ENCODE assay signal across 15 cellular contexts in the genomic region with DNA sequence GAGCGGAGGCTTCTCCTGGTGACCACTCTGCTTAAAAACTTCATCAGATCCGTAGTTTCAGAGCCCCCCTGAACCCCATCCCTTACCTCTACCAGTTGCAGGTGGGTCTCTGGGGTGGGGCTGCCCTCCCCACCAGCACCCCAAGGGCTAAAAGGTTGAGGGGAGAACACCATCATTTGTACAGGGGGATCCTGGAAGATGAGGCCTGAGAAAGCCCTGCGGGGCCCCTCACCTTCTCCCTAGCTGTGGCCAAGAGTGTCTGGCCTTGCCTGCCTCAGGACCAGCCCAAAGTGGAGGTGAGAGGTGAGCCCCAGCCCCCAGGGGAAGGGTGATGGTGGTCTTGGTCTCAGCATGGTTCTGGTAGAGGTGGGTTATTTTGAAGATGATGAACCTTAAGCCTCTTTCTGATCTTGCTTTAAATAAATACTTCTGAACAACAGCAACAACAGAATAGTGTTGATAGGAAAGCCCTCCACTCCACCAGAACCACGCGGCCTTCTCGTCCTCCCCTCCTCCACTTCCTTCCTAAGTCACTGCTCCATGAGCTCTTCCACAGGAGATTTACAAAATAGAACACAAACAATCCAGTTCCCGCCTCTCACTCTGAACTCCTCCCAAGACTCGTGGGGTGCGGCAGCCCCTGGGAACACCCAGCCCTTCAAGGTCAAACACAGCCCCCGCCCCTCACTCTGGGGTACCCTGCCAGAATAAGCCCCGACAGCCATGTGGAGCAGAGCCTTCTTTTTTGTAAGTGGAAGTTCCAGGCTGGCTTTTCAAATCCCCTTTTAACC.
A peak's percentile ranks its signal among the peaks of the same experiment; 100 is the strongest.
DNase-seq lines count a peak whose midpoint lies in the region; ATAC-seq, FAIRE-seq and TF ChIP-seq lines count a peak whose summit lies in the region.
"Had no signal": no experiment of that assay in that cellular context is flagged by ENCODE, and none has a peak within 500 bp of the region (broad histone marks: within the 10 kb centered on the region; RNA-seq: fewer than 3 reads in every experiment).

No MANE protein-coding gene starts in this region.

- no peak overlapping the region for H2AK9ac ChIP-seq in IMR-90 (replicated peaks; ENCODE audit: low read depth, low read length, poor library complexity)

- no peak overlapping the region for H2AFZ ChIP-seq in IMR-90 (replicated peaks; ENCODE audit: low read length, poor library complexity)

- peaks cover 53% of the 10 kb centered on the region for H3K9me1 ChIP-seq in IMR-90 (ENCODE audit: insufficient read depth, low read length)

- TF ChIP-seq RAD21 in IMR-90 (IDR thresholded peaks at IDR 0.05; ENCODE audit: low read length): no peak

- H3K18ac ChIP-seq in IMR-90 (ENCODE audit: low read depth, low read length): peak overlapping the region; percentile 42

- H3K23ac ChIP-seq in IMR-90 (ENCODE audit: low read depth, low read length): peak overlapping the region; percentile 49; the same call in 1 of the 2 replicates

- H3K9ac ChIP-seq in IMR-90 (ENCODE audit: low read depth, low read length): peak overlapping the region; percentile 9; the same call in 1 of the 2 replicates

- peaks cover 8% of the 10 kb centered on the region for H3K36me3 Mint-ChIP-seq in endothelial cell (ENCODE audit: low read depth, unreplicated experiment)
- H3K36me3 Mint-ChIP-seq: naive thymus-derived CD8-positive, alpha-beta T cell had no signal

- POLR2A ChIA-PET in IMR-90 (lab: Charles Lee; ENCODE audit: unreplicated experiment): no interaction called here

- H3K9me3 Mint-ChIP-seq in endothelial cell (ENCODE audit: unreplicated experiment): no peaks in the 10 kb centered on the region

- peaks cover 38% of the 10 kb centered on the region for H3K36me3 ChIP-seq in IMR-90 (ENCODE audit: control insufficient read depth, insufficient read depth, low read length)
- peaks cover 0 to 54% (median 22%) of the 10 kb centered on the region in 4 donors for H3K36me3 ChIP-seq in right lobe of liver
- H3K36me3 ChIP-seq in small intestine (ENCODE audit: control insufficient read depth in 2 of 2, insufficient read depth in 2 of 2, low read length in 2 of 2): no peaks in the 10 kb centered on the region

- H3K27ac Mint-ChIP-seq in endothelial cell (ENCODE audit: unreplicated experiment): peak overlapping the region; percentile 49
- H3K27ac Mint-ChIP-seq: naive thymus-derived CD8-positive, alpha-beta T cell had no signal

- CTCF ChIA-PET in IMR-90 (lab: Yijun Ruan, JAX): interaction anchor here (0.6 kb wide), 1 partner anchor 299 kb away, joined by 3 read pairs; no protein-coding TSS in a partner anchor

- peaks cover 19 to 66% of the 10 kb centered on the region in 2 experiments; a peak in 3 of 4 replicates for H3K79me1 ChIP-seq in IMR-90 (ENCODE audit: low read depth in 1 of 2, low read length in 2 of 2)

- dilution Hi-C loops in IMR-90 (cut with HindIII; ENCODE audit: low sequenced_read_pairs, unreplicated experiment): no loop called here

- H3K4me2 ChIP-seq in IMR-90 (ENCODE audit: low read depth, low read length): no peak overlapping the region

- in situ Hi-C loops in IMR-90 (cut with MboI; ENCODE audit: low sequenced_read_pairs): no loop called here

- no peaks in the 10 kb centered on the region for H3K9me3 ChIP-seq in IMR-90 (ENCODE audit: control insufficient read depth, insufficient read depth, low read length)
- no peaks in the 10 kb centered on the region for H3K9me3 ChIP-seq in right lobe of liver
- no peaks in the 10 kb centered on the region for H3K9me3 ChIP-seq in small intestine (ENCODE audit: control insufficient read depth, low read depth)

- peaks cover 4% of the 10 kb centered on the region for H3K27me3 Mint-ChIP-seq in endothelial cell (ENCODE audit: unreplicated experiment)

- H3K4me3 Mint-ChIP-seq in endothelial cell (ENCODE audit: unreplicated experiment): no peak overlapping the region
- H3K4me3 Mint-ChIP-seq: naive thymus-derived CD8-positive, alpha-beta T cell had no signal

- H3K4me3 ChIP-seq in IMR-90 (ENCODE audit: insufficient read depth, low read depth, low read length): no peak overlapping the region
- H3K4me3 ChIP-seq in right lobe of liver: peak overlapping the region in 1 of 3 donors; percentile 9
- H3K4me3 ChIP-seq in small intestine (ENCODE audit: low read depth in 1 of 2, low read length in 2 of 2): peak overlapping the region in 1 of 2 donors; percentile 24

- peak overlapping the region; percentile 57 for H2BK5ac ChIP-seq in IMR-90 (ENCODE audit: low read depth, low read length, poor library complexity, severe bottlenecking)

- no TSS peak for BruUV-seq in IMR-90 (replicated peaks; lab: Mats Ljungman, UMichigan)

- peak overlapping the region; percentile 35 for H3K27ac ChIP-seq in IMR-90 (ENCODE audit: insufficient read depth, low read length)
- peak overlapping the region; percentile 29 to 73 (median 47) for H3K27ac ChIP-seq in right lobe of liver
- H3K27ac ChIP-seq in small intestine (ENCODE audit: low read depth in 1 of 2, low read length in 1 of 2): peak overlapping the region; percentile 70 to 89

- ATAC-seq in IMR-90 (ENCODE audit: low read depth) (no peak), right lobe of liver (peak; percentile 47 to 61 (median 54)), GM18505 (IDR thresholded peaks at IDR 0.05; ENCODE audit: unreplicated experiment) (no peak), HG03045 (IDR thresholded peaks at IDR 0.05; ENCODE audit: unreplicated experiment) (no peak), HG02763 (IDR thresholded peaks at IDR 0.05; ENCODE audit: unreplicated experiment) (no peak)
- ATAC-seq: naive thymus-derived CD8-positive, alpha-beta T cell had no signal

- peak overlapping the region; percentile 85; the same call in 1 of the 2 replicates for H4K5ac ChIP-seq in IMR-90 (ENCODE audit: low read depth, low read length)

- peak overlapping the region; percentile 75 for H2AK5ac ChIP-seq in IMR-90 (ENCODE audit: low read depth, low read length)

- peak overlapping the region; percentile 42; the same call in 1 of the 2 replicates for H3K14ac ChIP-seq in IMR-90 (replicated peaks; ENCODE audit: low read depth, low read length)

- no peak for TF ChIP-seq CTCF in IMR-90 (conservative IDR thresholded peaks at IDR 0.05; ENCODE audit: low read depth, low read length)
- TF ChIP-seq CTCF in endothelial cell (IDR thresholded peaks at IDR 0.05; ENCODE audit: unreplicated experiment): no peak
- no peak for TF ChIP-seq CTCF in right lobe of liver (IDR thresholded peaks at IDR 0.05)

- no peak overlapping the region for H3K56ac ChIP-seq in IMR-90 (ENCODE audit: extremely low read depth, insufficient read depth, low read length)

- no CpG with 5 or more reads among the region's 11 CpGs for WGBS in IMR-90 (ENCODE audit: extremely low coverage in 2 of 2, insufficient read length in 1 of 2), 2 experiments
- WGBS in right lobe of liver (ENCODE audit: insufficient coverage, low coverage, low lambda C conversion rate, missing lambda C conversion rate): 34% methylated on average over 10 of the region's 11 CpGs
- WGBS in small intestine, 3 donors: 25 to 39% (median 28%) methylated on average over 11 of the region's 11 CpGs

- H2BK15ac ChIP-seq in IMR-90 (ENCODE audit: low read depth, low read length): peak overlapping the region; percentile 81; the same call in 2 of the 3 replicates

- H4K20me1 ChIP-seq in IMR-90 (ENCODE audit: insufficient read depth, low read length): no peaks in the 10 kb centered on the region

- 0 out of 2 replicates have a peak overlapping the region, but pooled peaks have one; percentile 83 for H2BK20ac ChIP-seq in IMR-90 (ENCODE audit: low read depth, low read length)

- H3K4me1 ChIP-seq in IMR-90 (ENCODE audit: control insufficient read depth, insufficient read depth, low read length) (peaks cover 40% of the 10 kb centered on the region), right lobe of liver (peaks cover 0 to 24% (median 2%) of the 10 kb centered on the region in 4 donors), small intestine (ENCODE audit: control insufficient read depth in 2 of 2, insufficient read depth in 1 of 2, low read depth in 1 of 2, low read length in 1 of 2) (peaks cover 6 to 12% of the 10 kb centered on the region in 2 donors)

- no peaks in the 10 kb centered on the region for H3K27me3 ChIP-seq in IMR-90 (ENCODE audit: control insufficient read depth, insufficient read depth, low read length)
- no peaks in the 10 kb centered on the region for H3K27me3 ChIP-seq in right lobe of liver
- H3K27me3 ChIP-seq in small intestine (ENCODE audit: control insufficient read depth in 2 of 2, insufficient read depth in 2 of 2, low read length in 2 of 2): no peaks in the 10 kb centered on the region

- no peak for DNase-seq in IMR-90
- DNase-seq in endothelial cell (ENCODE audit: low spot score): no peak
- no peak for DNase-seq in right lobe of liver
- peak; percentile 74 for DNase-seq in small intestine
- no peak for DNase-seq in NCI-H1105 (lab: John Stamatoyannopoulos, UW)
- DNase-seq: DMS 273 treated with DMSO at 0.1 percent for 48 hours; naive thymus-derived CD8-positive, alpha-beta T cell; NCI-H1105 treated with DMSO at 0.1 percent for 48 hours had no signal

- TF ChIP-seq POLR2A in IMR-90 (IDR thresholded peaks at IDR 0.05; ENCODE audit: low read depth, low read length): no peak
- no peak for TF ChIP-seq POLR2A in right lobe of liver (IDR thresholded peaks at IDR 0.05)
- no peak for TF ChIP-seq POLR2A in GM18505 (IDR thresholded peaks at IDR 0.05; ENCODE audit: borderline replicate concordance, extremely low read depth, insufficient read depth, insufficient read length)

- FAIRE-seq in small intestine (lab: Jason Lieb, UNC): no peak
- FAIRE-seq: frontal cortex, GM18507, GM19239, islet of Langerhans had no signal

- peak overlapping the region; percentile 63; the same call in 1 of the 2 replicates for H2BK120ac ChIP-seq in IMR-90 (ENCODE audit: low read depth, low read length)

- peaks cover 15% of the 10 kb centered on the region for H3K4me1 Mint-ChIP-seq in endothelial cell (ENCODE audit: unreplicated experiment)

- peak overlapping the region; percentile 96; the same call in 1 of the 2 replicates for H4K91ac ChIP-seq in IMR-90 (ENCODE audit: insufficient read depth, low read depth, low read length)

- intact Hi-C loops in IMR-90 (cut with micrococcal nuclease): no loop called here
- intact Hi-C loops in right lobe of liver (cut with DNase I): no loop called here

- H3K4ac ChIP-seq in IMR-90 (ENCODE audit: low read depth, low read length): peak overlapping the region; percentile 94

- H4K8ac ChIP-seq in IMR-90 (ENCODE audit: low read depth in 2 of 2, low read length in 2 of 2): peak overlapping the region; percentile 70 to 75; a peak in 2 of 4 replicates

TF ChIP-seq in IMR-90, 13 proteins besides CTCF, POLR2A, EP300 and RAD21 (continues in another document):
- TF ChIP-seq NFE2L2 (IDR thresholded peaks at IDR 0.05; ENCODE audit: low read depth, low read length) (no peak), MAZ (IDR thresholded peaks at IDR 0.05; ENCODE audit: borderline replicate concordance, low read depth, low read length) (no peak), SMC3 (IDR thresholded peaks at IDR 0.05; ENCODE audit: low read depth, low read length) (no peak), CEBPB (IDR thresholded peaks at IDR 0.05; ENCODE audit: low read depth, low read length) (no peak)

Comparison
In these comparisons a context has a peak if more than half of its experiments do, and no peak if none do; other contexts are left out.
1. ATAC-seq: peak in right lobe of liver (4 of 4); none in IMR-90 (single experiment), GM18505 (single experiment), HG03045 (single experiment) and HG02763 (single experiment).
2. Peak in every context shown above with its lines, with median percentiles within 50 percentile points of each other: H3K27ac ChIP-seq.